ENCODE assay signal across 16 cellular contexts in genomic region chr13:109595466-109595865, GRCh38.
DNase-seq lines count a peak whose midpoint lies in the region; ATAC-seq and TF ChIP-seq lines count a peak whose summit lies in the region.
"Had no signal": no experiment of that assay in that cellular context is flagged by ENCODE, and none has a peak within 500 bp of the region (broad histone marks: within the 10 kb centered on the region; RNA-seq: fewer than 3 reads in every experiment).

No MANE protein-coding gene starts in this region.

- no peaks in the 10 kb centered on the region for H3K27me3 ChIP-seq in MG63

- no peak overlapping the region for H3K4me3 Mint-ChIP-seq in chondrocyte (ENCODE audit: unreplicated experiment)
- H3K4me3 Mint-ChIP-seq: CD14-positive monocyte had no signal

- DNase-seq in AG08395 (ENCODE audit: low spot score) (peak; percentile 61), GM03348 (ENCODE audit: low spot score) (peak; percentile 74), amniotic epithelial cell (ENCODE audit: low read depth) (peak; percentile 62), fibroblast of peridontal ligament (ENCODE audit: extremely low read depth) (peak; percentile 89), chondrocyte (ENCODE audit: low spot score) (no peak), MG63 (no peak)
- DNase-seq: 8988T, NCI-H1417, NCI-H2029, NCI-H2171 treated with DMSO at 0.1 percent for 48 hours, NCI-H774, RPMI8226, SIG-M5 had no signal

- H3K4me1 Mint-ChIP-seq in chondrocyte (ENCODE audit: low read depth), result no peaks in the 10 kb centered on the region

- H3K27me3 Mint-ChIP-seq in chondrocyte (ENCODE audit: low read depth), result no peaks in the 10 kb centered on the region

- H3K36me3 Mint-ChIP-seq in chondrocyte (ENCODE audit: low read depth), result no peaks in the 10 kb centered on the region
- H3K36me3 Mint-ChIP-seq: CD14-positive monocyte had no signal

- H3K9me3 ChIP-seq in MG63, result no peaks in the 10 kb centered on the region

- no peak for ATAC-seq in HG02763 (IDR thresholded peaks at IDR 0.05; ENCODE audit: unreplicated experiment)
- ATAC-seq in GM19463 (IDR thresholded peaks at IDR 0.05; ENCODE audit: unreplicated experiment), result no peak

- TF ChIP-seq CTCF in chondrocyte (IDR thresholded peaks at IDR 0.05), result no peak

- peaks cover 4% of the 10 kb centered on the region for H3K9me3 Mint-ChIP-seq in chondrocyte (ENCODE audit: low read depth)

- no peak overlapping the region for H3K27ac Mint-ChIP-seq in chondrocyte (ENCODE audit: unreplicated experiment)
- H3K27ac Mint-ChIP-seq: CD14-positive monocyte had no signal

- no peak overlapping the region for H3K4me3 ChIP-seq in MG63

- no peaks in the 10 kb centered on the region for H3K36me3 ChIP-seq in MG63

Comparison
In these comparisons a context has a peak if more than half of its experiments do, and no peak if none do; other contexts are left out.
1. DNase-seq: peak in AG08395 (single experiment), GM03348 (single experiment), amniotic epithelial cell (single experiment) and fibroblast of peridontal ligament (single experiment); none in chondrocyte (single experiment) and MG63 (single experiment).